ENCODE assay signal across 9 cellular contexts in genomic region chr12:120540445-120540844, GRCh38. TPM values are rescaled to one million over a fixed set of nuclear protein-coding genes. Genes with fewer than 3 reads are reported as not detected.
DNase-seq lines count a peak whose midpoint lies in the region; ATAC-seq and TF ChIP-seq lines count a peak whose summit lies in the region.
"Had no signal": no experiment of that assay in that cellular context is flagged by ENCODE, and none has a peak within 500 bp of the region (broad histone marks: within the 10 kb centered on the region; RNA-seq: fewer than 3 reads in every experiment).

No MANE protein-coding gene starts in this region.

- no peaks in the 10 kb centered on the region for H3K9me3 Mint-ChIP-seq in activated CD8-positive, alpha-beta T cell treated with anti-CD3 and anti-CD28 coated beads for 36 hours

- no peaks in the 10 kb centered on the region for H3K27me3 Mint-ChIP-seq in activated CD8-positive, alpha-beta T cell treated with anti-CD3 and anti-CD28 coated beads for 36 hours

- no peak for TF ChIP-seq POLR2A in suprapubic skin (IDR thresholded peaks at IDR 0.05)

- H3K4me3 ChIP-seq in right cardiac atrium (ENCODE audit: low read length) (no peak overlapping the region), suprapubic skin (no peak overlapping the region)

- CTCF ChIA-PET in activated CD8-positive, alpha-beta T cell treated with anti-CD3 and anti-CD28 coated beads for 36 hours (lab: Charles Lee): no interaction called here

- peaks cover 53% of the 10 kb centered on the region for H3K4me1 Mint-ChIP-seq in activated CD8-positive, alpha-beta T cell treated with anti-CD3 and anti-CD28 coated beads for 36 hours (ENCODE audit: low read depth)

- H3K27ac ChIP-seq in right cardiac atrium (ENCODE audit: low read length) (peak overlapping the region; percentile 86), suprapubic skin (peak overlapping the region; percentile 29)

- H3K9me3 ChIP-seq in right cardiac atrium (ENCODE audit: control insufficient read depth, low read length) (no peaks in the 10 kb centered on the region), suprapubic skin (no peaks in the 10 kb centered on the region)

- DNase-seq in MV-4-11 (lab: John Stamatoyannopoulos, UW): peak; percentile 48
- no peak for DNase-seq in activated CD8-positive, alpha-beta T cell treated with anti-CD3 and anti-CD28 coated beads for 36 hours
- no peak for DNase-seq in right cardiac atrium
- no peak for DNase-seq in suprapubic skin (ENCODE audit: low spot score in 2 of 2)
- no peak for DNase-seq in effector CD4-positive, alpha-beta T cell
- no peak for DNase-seq in amniotic stem cell (lab: John Stamatoyannopoulos, UW)
- DNase-seq in DMS 273 (lab: John Stamatoyannopoulos, UW; ENCODE audit: unreplicated experiment): no peak
- DNase-seq: NCI-H1105 treated with DMSO at 0.1 percent for 48 hours, SHP77 treated with DMSO at 0.1 percent for 48 hours had no signal

- no peak overlapping the region for H3K4me3 Mint-ChIP-seq in activated CD8-positive, alpha-beta T cell treated with anti-CD3 and anti-CD28 coated beads for 36 hours

- TF ChIP-seq EP300 in suprapubic skin (IDR thresholded peaks at IDR 0.05): no peak

- H3K4me1 ChIP-seq in right cardiac atrium (ENCODE audit: control insufficient read depth, insufficient read depth, low read length) (peaks cover 17% of the 10 kb centered on the region), suprapubic skin (peaks cover 72% of the 10 kb centered on the region)

- peak overlapping the region; percentile 4 for H3K27ac Mint-ChIP-seq in activated CD8-positive, alpha-beta T cell treated with anti-CD3 and anti-CD28 coated beads for 36 hours

- POLR2A ChIA-PET in activated CD8-positive, alpha-beta T cell treated with anti-CD3 and anti-CD28 coated beads for 36 hours (lab: Charles Lee): no interaction called here

- no peak for ATAC-seq in activated CD8-positive, alpha-beta T cell treated with anti-CD3 and anti-CD28 coated beads for 36 hours
- peak; percentile 62 to 70 for ATAC-seq in right cardiac atrium

- 7% methylated on average over 3 of the region's 3 CpGs for WGBS in right cardiac atrium
- WGBS in suprapubic skin: 27% methylated on average over 3 of the region's 3 CpGs

- no peak for TF ChIP-seq CTCF in activated CD8-positive, alpha-beta T cell treated with anti-CD3 and anti-CD28 coated beads for 36 hours (IDR thresholded peaks at IDR 0.05)
- TF ChIP-seq CTCF in suprapubic skin (IDR thresholded peaks at IDR 0.05): no peak

- H3K36me3 ChIP-seq in suprapubic skin: no peaks in the 10 kb centered on the region

- intact Hi-C loops in activated CD8-positive, alpha-beta T cell treated with anti-CD3 and anti-CD28 coated beads for 36 hours (cut with micrococcal nuclease): no loop called here
- intact Hi-C loops in right cardiac atrium (cut with DNase I): no loop called here

- H3K36me3 Mint-ChIP-seq in activated CD8-positive, alpha-beta T cell treated with anti-CD3 and anti-CD28 coated beads for 36 hours (ENCODE audit: low read depth): peaks cover 48% of the 10 kb centered on the region

- no peaks in the 10 kb centered on the region for H3K27me3 ChIP-seq in right cardiac atrium (ENCODE audit: control insufficient read depth, insufficient read depth)
- no peaks in the 10 kb centered on the region for H3K27me3 ChIP-seq in suprapubic skin

RNA-seq across cellular contexts. Expression of gene RNF10, which starts 6.3 kb away (rescaled TPM):
- 100 to 1,000 TPM; 155 to 159 TPM for total RNA-seq in activated CD8-positive, alpha-beta T cell treated with anti-CD3 and anti-CD28 coated beads for 36 hours
- 100 to 1,000 TPM; 235 to 259 (median 237) TPM for total RNA-seq in right cardiac atrium
- 281 TPM for polyA plus RNA-seq in right cardiac atrium
- total RNA-seq in suprapubic skin: 100 to 1,000 TPM in 3 of 4 donors, 10 to 100 TPM in 1; 98.2 to 206 (median 163) TPM

RNA-seq across cellular contexts. Expression of gene COQ5, which starts 11.5 kb away (rescaled TPM):
- total RNA-seq in activated CD8-positive, alpha-beta T cell treated with anti-CD3 and anti-CD28 coated beads for 36 hours: 10 to 100 TPM; 34.4 to 35.5 TPM
- total RNA-seq in right cardiac atrium (10 to 100 TPM; 26.2 to 30.6 (median 27.6) TPM), suprapubic skin (10 to 100 TPM; 14.9 to 18.7 (median 18.0) TPM)
- polyA plus RNA-seq in right cardiac atrium: 40.5 TPM

RNA-seq across cellular contexts. Expression of gene POP5, which starts 40.8 kb away (rescaled TPM):
- 10 to 100 TPM; 44.3 to 51.1 TPM for total RNA-seq in activated CD8-positive, alpha-beta T cell treated with anti-CD3 and anti-CD28 coated beads for 36 hours
- total RNA-seq in right cardiac atrium (10 to 100 TPM; 31.4 to 48.4 (median 41.5) TPM), suprapubic skin (10 to 100 TPM; 27.6 to 38.5 (median 32.4) TPM)
- polyA plus RNA-seq in right cardiac atrium: 54.1 TPM

RNA-seq across cellular contexts. Expression of gene DYNLL1, which starts 44.5 kb away (rescaled TPM):
- 100 to 1,000 TPM; 126 to 137 TPM for total RNA-seq in activated CD8-positive, alpha-beta T cell treated with anti-CD3 and anti-CD28 coated beads for 36 hours
- total RNA-seq in right cardiac atrium: 100 to 1,000 TPM; 164 to 299 (median 224) TPM
- 350 TPM for polyA plus RNA-seq in right cardiac atrium
- total RNA-seq in suprapubic skin: 100 to 1,000 TPM; 167 to 493 (median 469) TPM
